In genomic region chr7:142761606-142762005, GRCh38 we compare ENCODE assay signal across 14 cellular contexts. TPM values are rescaled to one million over a fixed set of nuclear protein-coding genes. Genes with fewer than 3 reads are reported as not detected.
"Had no signal": no experiment of that assay in that cellular context is flagged by ENCODE, and none has a peak within 500 bp of the region (broad histone marks: within the 10 kb centered on the region; RNA-seq: fewer than 3 reads in every experiment).

No MANE protein-coding gene starts in this region.

RNA-seq across cellular contexts. Expression of gene PRSS2, which starts 9.2 kb away (rescaled TPM):
- total RNA-seq: dorsolateral prefrontal cortex; esophagus mucosa; fibroblast of villous mesenchyme; gastrocnemius medialis; kidney; lung microvascular endothelial cell; naive thymus-derived CD4-positive, alpha-beta T cell; osteocyte; renal cortical epithelial cell; sigmoid colon; transverse colon; upper lobe of right lung; uterus had no signal
- polyA plus RNA-seq: naive thymus-derived CD4-positive, alpha-beta T cell had no signal

RNA-seq across cellular contexts. Expression of gene PRSS1, which starts 12.3 kb away (rescaled TPM):
- total RNA-seq: dorsolateral prefrontal cortex; esophagus mucosa; fibroblast of villous mesenchyme; gastrocnemius medialis; glomerular endothelial cell; kidney; lung microvascular endothelial cell; naive thymus-derived CD4-positive, alpha-beta T cell; osteocyte; renal cortical epithelial cell; sigmoid colon; transverse colon; upper lobe of right lung had no signal
- polyA plus RNA-seq: naive thymus-derived CD4-positive, alpha-beta T cell had no signal
